In genomic region chr20:46798430-46798829, GRCh38 we compare ENCODE assay signal across 31 cellular contexts.
"Had no signal": no experiment of that assay in that cellular context is flagged by ENCODE, and none has a peak within 500 bp of the region (broad histone marks: within the 10 kb centered on the region; RNA-seq: fewer than 3 reads in every experiment).

No MANE protein-coding gene starts in this region.

- H3K27ac ChIP-seq: adrenal gland, body of pancreas, esophagus muscularis mucosa, foreskin keratinocyte, gastrocnemius medialis, heart right ventricle had no signal

- H3K4me1 ChIP-seq: adrenal gland, body of pancreas, esophagus muscularis mucosa, foreskin keratinocyte, gastrocnemius medialis, heart right ventricle had no signal

- DNase-seq: activated CD4-positive, alpha-beta memory T cell treated with anti-CD3 and anti-CD28 coated beads for 36 hours; activated CD4-positive, alpha-beta T cell treated with anti-CD3 and anti-CD28 coated beads for 36 hours; activated CD4-positive, alpha-beta T cell treated with anti-CD3 and anti-CD28 coated beads, Interleukin-2, amount 10 ng/mL, durations not matched to agents 24 days and 14 days; activated CD4-positive, CD25-positive, alpha-beta regulatory T cell; activated CD4-positive, CD25-positive, alpha-beta regulatory T cell treated with anti-CD3 and anti-CD28 coated beads, Interleukin-2, amount 50 U/mL, for 72 hours; activated CD8-positive, alpha-beta memory T cell treated with anti-CD3 and anti-CD28 coated beads, Interleukin-2, amount 10 ng/mL, durations not matched to agents 7 days and 5 days; activated CD8-positive, alpha-beta memory T cell treated with anti-CD3 and anti-CD28 coated beads, Interleukin-2, amount 50 U/mL, for 4 hours; activated CD8-positive, alpha-beta T cell treated with anti-CD3 and anti-CD28 coated beads, Interleukin-2, amount 10 ng/mL, durations not matched to agents 7 days and 5 days; activated effector memory CD4-positive, alpha-beta T cell treated with anti-CD3 and anti-CD28 coated beads, Interleukin-2, amount 50 U/mL, for 16 hours; activated naive CD4-positive, alpha-beta T cell treated with anti-CD3 and anti-CD28 coated beads for 36 hours; activated naive CD8-positive, alpha-beta T cell treated with anti-CD3 and anti-CD28 coated beads, Interleukin-2, amount 50 U/mL, for 24 hours; activated T-cell treated with anti-CD3 and anti-CD28 coated beads, Interleukin-2, amount 50 U/mL, for 1 hour; activated T-cell treated with anti-CD3 and anti-CD28 coated beads, Interleukin-2, amount 50 U/mL, for 48 hours; adrenal gland; amygdala; aorta; body of pancreas; cortex of kidney; dermis blood vessel endothelial cell; effector CD4-positive, alpha-beta T cell; effector memory CD8-positive, alpha-beta T cell; erythroblast; foreskin keratinocyte; gastrocnemius medialis; glutamatergic neuron; heart right ventricle; T-helper 1 cell; T-helper 17 cell; T1000 had no signal

- ATAC-seq: activated CD4-positive, alpha-beta T cell treated with anti-CD3 and anti-CD28 coated beads for 36 hours; activated CD8-positive, alpha-beta memory T cell treated with anti-CD3 and anti-CD28 coated beads, Interleukin-2, amount 10 ng/mL, durations not matched to agents 7 days and 5 days; activated CD8-positive, alpha-beta T cell treated with anti-CD3 and anti-CD28 coated beads, Interleukin-2, amount 10 ng/mL, durations not matched to agents 7 days and 5 days; activated naive CD8-positive, alpha-beta T cell treated with anti-CD3 and anti-CD28 coated beads, Interleukin-2, amount 50 U/mL, for 24 hours; body of pancreas; effector memory CD8-positive, alpha-beta T cell; foreskin keratinocyte; gastrocnemius medialis; heart right ventricle; T-helper 17 cell had no signal

- H3K36me3 ChIP-seq: adrenal gland, esophagus muscularis mucosa, gastrocnemius medialis, heart right ventricle had no signal

- H3K27me3 ChIP-seq: body of pancreas, hepatocyte had no signal

- H3K9me3 ChIP-seq: adrenal gland, body of pancreas, esophagus muscularis mucosa, gastrocnemius medialis had no signal

- H3K4me3 ChIP-seq: adrenal gland, body of pancreas, esophagus muscularis mucosa, gastrocnemius medialis, heart right ventricle, hepatocyte had no signal
